ENCODE assay signal across 18 cellular contexts in genomic region chr16:1784977-1785845, GRCh38. TPM values are rescaled to one million over a fixed set of nuclear protein-coding genes. Genes with fewer than 3 reads are reported as not detected.
DNase-seq lines count a peak whose midpoint lies in the region; TF ChIP-seq lines count a peak whose summit lies in the region.
"Had no signal": no experiment of that assay in that cellular context is flagged by ENCODE, and none has a peak within 500 bp of the region (broad histone marks: within the 10 kb centered on the region; RNA-seq: fewer than 3 reads in every experiment).

No MANE protein-coding gene starts in this region.

- H2BK5ac ChIP-seq in trophoblast cell (ENCODE audit: low read depth, low read length, poor library complexity) = no peak overlapping the region

- peaks cover 9% of the 10 kb centered on the region for H3K36me3 Mint-ChIP-seq in T-helper 2 cell treated with Interferon-gamma antibody and Interleukin-4, amounts not matched to agents 5 μg/mL and 100 μg/mL, for 36 hours (ENCODE audit: low read depth)

- no peak overlapping the region for H2AFZ ChIP-seq in Loucy (ENCODE audit: low read length)
- H2AFZ ChIP-seq in trophoblast cell (ENCODE audit: insufficient read depth, low read length, poor library complexity) = no peak overlapping the region

- H3K9ac ChIP-seq in Loucy (ENCODE audit: low read depth, low read length, poor library complexity, severe bottlenecking) (no peak overlapping the region), colonic mucosa (ENCODE audit: low read depth in 2 of 2, low read length in 2 of 2) (no peak overlapping the region), trophoblast cell (ENCODE audit: low read length) (no peak overlapping the region)

- H2AK5ac ChIP-seq in trophoblast cell (ENCODE audit: low read length) = no peak overlapping the region

- H3K23ac ChIP-seq in trophoblast cell (ENCODE audit: low read length) = no peak overlapping the region

- H2BK12ac ChIP-seq in trophoblast cell (ENCODE audit: low read length) = no peak overlapping the region

- H3K27ac Mint-ChIP-seq in T-helper 2 cell treated with Interferon-gamma antibody and Interleukin-4, amounts not matched to agents 5 μg/mL and 100 μg/mL, for 36 hours = peak overlapping the region; percentile 55

- H3K4me3 Mint-ChIP-seq in T-helper 2 cell treated with Interferon-gamma antibody and Interleukin-4, amounts not matched to agents 5 μg/mL and 100 μg/mL, for 36 hours = peak overlapping the region; percentile 50

- H4K12ac ChIP-seq in trophoblast cell (ENCODE audit: low read depth, low read length) = no peak overlapping the region

- H2BK120ac ChIP-seq in trophoblast cell (ENCODE audit: insufficient read depth, low read length, poor library complexity) = no peak overlapping the region

- no peaks in the 10 kb centered on the region for H3K9me3 ChIP-seq in Loucy (ENCODE audit: insufficient read depth, low read depth, low read length)
- H3K9me3 ChIP-seq in colonic mucosa = no peaks in the 10 kb centered on the region
- no peaks in the 10 kb centered on the region for H3K9me3 ChIP-seq in trophoblast cell (ENCODE audit: insufficient read depth, low read depth, low read length)

- intact Hi-C loops in colonic mucosa (cut with DNase I) = no loop called here

- H3K4me3 ChIP-seq in Loucy (ENCODE audit: low read length, poor library complexity, severe bottlenecking) (no peak overlapping the region), colonic mucosa (no peak overlapping the region), trophoblast cell (ENCODE audit: low read depth, low read length) (no peak overlapping the region)

- H3K4me1 Mint-ChIP-seq in T-helper 2 cell treated with Interferon-gamma antibody and Interleukin-4, amounts not matched to agents 5 μg/mL and 100 μg/mL, for 36 hours (ENCODE audit: low read depth) = peaks cover 4% of the 10 kb centered on the region

- peak overlapping the region; percentile 55 for H3K4ac ChIP-seq in trophoblast cell (ENCODE audit: low read depth, low read length)

- peaks cover 4% of the 10 kb centered on the region for H4K20me1 ChIP-seq in Loucy (ENCODE audit: insufficient read depth, low read length, poor library complexity, severe bottlenecking)

- H3K18ac ChIP-seq in trophoblast cell (ENCODE audit: low read length) = no peak overlapping the region

- H3K27ac ChIP-seq in colonic mucosa (no peak overlapping the region), trophoblast cell (ENCODE audit: low read depth, low read length) (no peak overlapping the region)

- H3K4me2 ChIP-seq in Loucy (ENCODE audit: low read depth, low read length, poor library complexity, severe bottlenecking) (peak overlapping the region; percentile 27), trophoblast cell (ENCODE audit: low read length) (no peak overlapping the region)

- no peak overlapping the region for H4K8ac ChIP-seq in trophoblast cell (ENCODE audit: low read depth, low read length)

- no peak overlapping the region for H3K14ac ChIP-seq in trophoblast cell (ENCODE audit: low read length)

- H3K9me2 ChIP-seq in Loucy (replicated peaks; ENCODE audit: low read depth, low read length) = no peaks in the 10 kb centered on the region

- H3F3A ChIP-seq in Loucy (ENCODE audit: low read depth) = no peaks in the 10 kb centered on the region

- H3K79me2 ChIP-seq in Loucy (ENCODE audit: insufficient read depth, low read length) = peaks cover 51% of the 10 kb centered on the region
- peaks cover 4% of the 10 kb centered on the region for H3K79me2 ChIP-seq in trophoblast cell (ENCODE audit: control insufficient read depth, insufficient read depth, low read length, poor library complexity)

- H4K91ac ChIP-seq in trophoblast cell (ENCODE audit: low read depth, low read length) = no peak overlapping the region

- no peak for TF ChIP-seq CTCF in Loucy (conservative IDR thresholded peaks at IDR 0.05; ENCODE audit: low read length)
- no peak for TF ChIP-seq CTCF in colonic mucosa (IDR thresholded peaks at IDR 0.05)

- H3K27me3 Mint-ChIP-seq in T-helper 2 cell treated with Interferon-gamma antibody and Interleukin-4, amounts not matched to agents 5 μg/mL and 100 μg/mL, for 36 hours (ENCODE audit: low read depth) = no peaks in the 10 kb centered on the region

- WGBS in trophoblast cell (ENCODE audit: extremely low coverage, insufficient coverage, insufficient read length) = no CpG with 5 or more reads among the region's 26 CpGs

- DNase-seq in T-helper 2 cell treated with Interferon-gamma antibody and Interleukin-4, amounts not matched to agents 5 μg/mL and 100 μg/mL, for 36 hours (ENCODE audit: low spot score) = no peak
- DNase-seq in T-helper 2 cell (no peak), colonic mucosa (peak; percentile 17), trophoblast cell (no peak), iPS-NIHi7 (ENCODE audit: extremely low spot score) (no peak), DMS153 treated with DMSO at 0.1 percent for 48 hours (lab: John Stamatoyannopoulos, UW; ENCODE audit: unreplicated experiment) (no peak), HuH-7.5 (ENCODE audit: low spot score) (no peak)
- DNase-seq: activated gamma-delta T cell; cerebellar nuclear complex; Kasumi-1; kidney glomerular epithelial cell; NCI-H146; NCI-H510A; PC-3; stimulated activated CD4-positive, alpha-beta T cell treated with anti-CD3 and anti-CD28 coated beads, Interleukin-4, amount 100 ng/mL, for 24 hours; stimulated activated naive CD4-positive, alpha-beta T cell; SW 1271 had no signal

- H3K36me3 ChIP-seq in Loucy (ENCODE audit: insufficient read depth, low read length) (no peaks in the 10 kb centered on the region), colonic mucosa (no peaks in the 10 kb centered on the region), trophoblast cell (ENCODE audit: control insufficient read depth in 1 of 2, insufficient read depth in 2 of 2, low read length in 2 of 2) (peaks cover 52 to 55% of the 10 kb centered on the region in 2 experiments)

- no peaks in the 10 kb centered on the region for H3K27me3 ChIP-seq in Loucy (ENCODE audit: insufficient read depth, low read length, poor library complexity, severe bottlenecking)
- no peaks in the 10 kb centered on the region for H3K27me3 ChIP-seq in colonic mucosa
- H3K27me3 ChIP-seq in trophoblast cell (ENCODE audit: insufficient read depth, low read length) = no peaks in the 10 kb centered on the region

- no peaks in the 10 kb centered on the region for H3K79me1 ChIP-seq in trophoblast cell (ENCODE audit: low read length)

- no peaks in the 10 kb centered on the region for H3K4me1 ChIP-seq in Loucy (ENCODE audit: insufficient read depth, low read length, poor library complexity, severe bottlenecking)
- peaks cover 11% of the 10 kb centered on the region for H3K4me1 ChIP-seq in colonic mucosa
- H3K4me1 ChIP-seq in trophoblast cell (ENCODE audit: control insufficient read depth in 1 of 2, insufficient read depth in 2 of 2, low read length in 2 of 2) = peaks cover 5 to 16% of the 10 kb centered on the region in 2 experiments

- no peaks in the 10 kb centered on the region for H3K9me3 Mint-ChIP-seq in T-helper 2 cell treated with Interferon-gamma antibody and Interleukin-4, amounts not matched to agents 5 μg/mL and 100 μg/mL, for 36 hours

RNA-seq across cellular contexts. Expression of gene NUBP2, which starts 2.5 kb away (rescaled TPM):
- 10 to 100 TPM; 30.0 to 72.8 TPM for total RNA-seq in colonic mucosa
- 44.4 and 44.6 TPM in 2 replicates for polyA plus RNA-seq in trophoblast cell (2013)

RNA-seq across cellular contexts. Expression of gene SPSB3, which starts 2.8 kb away (rescaled TPM):
- 10 to 100 TPM; 32.7 to 35.9 TPM for total RNA-seq in colonic mucosa
- polyA plus RNA-seq in trophoblast cell (2013) = 33.2 and 35.2 TPM in 2 replicates

RNA-seq across cellular contexts. Expression of gene IGFALS, which starts 8.3 kb away (rescaled TPM):
- 1 to 10 TPM; 5.7 to 7.0 TPM for total RNA-seq in colonic mucosa
- 0.01 TPM in 1 of 2 replicates, not detected in the other for polyA plus RNA-seq in trophoblast cell (2013)
- total RNA-seq: PC-3 had no signal

RNA-seq across cellular contexts. Expression of gene MRPS34, which starts 12.3 kb away (rescaled TPM):
- total RNA-seq in colonic mucosa = 100 to 1,000 TPM; 106 to 227 TPM
- 94.3 and 98.1 TPM in 2 replicates for polyA plus RNA-seq in trophoblast cell (2013)

RNA-seq across cellular contexts. Expression of gene EME2, which starts 12.6 kb away (rescaled TPM):
- total RNA-seq in colonic mucosa = 10 to 100 TPM; 16.7 to 30.6 TPM
- polyA plus RNA-seq in trophoblast cell (2013) = 3.6 and 4.3 TPM in 2 replicates
